15 cellular contexts compared by ENCODE assay signal in the genomic region with DNA sequence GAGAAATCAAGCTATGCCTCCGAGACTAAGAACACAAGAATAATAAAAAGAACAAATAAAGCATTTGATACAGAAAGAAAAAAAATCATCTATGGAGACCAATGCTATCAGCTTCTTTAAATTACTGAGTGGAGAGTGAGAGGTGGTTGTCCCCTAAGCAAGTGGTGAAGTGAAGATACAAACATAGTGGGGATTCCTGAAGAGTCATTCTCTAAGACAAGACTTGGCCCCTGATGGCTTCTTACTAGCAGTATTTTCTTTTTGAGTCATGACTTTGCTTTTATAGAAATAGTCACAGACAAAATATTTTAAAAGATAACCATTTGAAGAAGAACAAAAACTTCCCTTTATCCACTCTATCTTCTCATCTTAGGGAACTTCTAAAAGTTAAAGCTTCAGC.
DNase-seq lines count a peak whose midpoint lies in the region; ATAC-seq, FAIRE-seq and TF ChIP-seq lines count a peak whose summit lies in the region.
"Had no signal": no experiment of that assay in that cellular context is flagged by ENCODE, and none has a peak within 500 bp of the region (broad histone marks: within the 10 kb centered on the region; RNA-seq: fewer than 3 reads in every experiment).

No MANE protein-coding gene starts in this region.

- H3K4me1 ChIP-seq in thyroid gland: no peaks in the 10 kb centered on the region
- H3K4me1 ChIP-seq: BLaER1, right atrium auricular region had no signal

- WGBS in thyroid gland, 2 donors: 84 to 89% methylated on average over 1 of the region's 1 CpG

- ATAC-seq in GM19351 (IDR thresholded peaks at IDR 0.05; ENCODE audit: unreplicated experiment) (peak; percentile 77), HG03432 (IDR thresholded peaks at IDR 0.05; ENCODE audit: unreplicated experiment) (peak; percentile 75), HG03457 (IDR thresholded peaks at IDR 0.05; ENCODE audit: unreplicated experiment) (no peak)
- ATAC-seq: naive thymus-derived CD4-positive, alpha-beta T cell had no signal

- H3K9me3 ChIP-seq in thyroid gland: no peaks in the 10 kb centered on the region

- TF ChIP-seq CTCF in foreskin fibroblast (IDR thresholded peaks at IDR 0.05; ENCODE audit: low read depth, low read length): no peak
- TF ChIP-seq CTCF in thyroid gland (IDR thresholded peaks at IDR 0.05): no peak

- H3K36me3 ChIP-seq in thyroid gland: no peaks in the 10 kb centered on the region
- H3K36me3 ChIP-seq: BLaER1, right atrium auricular region had no signal

- intact Hi-C loops in thyroid gland (cut with DNase I): no loop called here

- no peaks in the 10 kb centered on the region for H3K27me3 ChIP-seq in thyroid gland
- H3K27me3 ChIP-seq: BLaER1, right atrium auricular region had no signal

- H3K4me3 ChIP-seq in foreskin fibroblast (ENCODE audit: low read depth in 1 of 2, low read length in 2 of 2): no peak overlapping the region
- no peak overlapping the region for H3K4me3 ChIP-seq in thyroid gland (replicated peaks in 1 of 3)
- H3K4me3 ChIP-seq: BLaER1, right atrium auricular region had no signal

- DNase-seq in ELR (ENCODE audit: low read depth): peak; percentile 39
- peak; percentile 33 to 66 for DNase-seq in foreskin fibroblast
- DNase-seq in activated CD4-positive, CD25-positive, alpha-beta regulatory T cell (lab: John Stamatoyannopoulos, UW): no peak
- no peak for DNase-seq in thyroid gland
- no peak for DNase-seq in RCC 7860 (ENCODE audit: low spot score)
- DNase-seq: activated T-cell treated with anti-CD3 and anti-CD28 coated beads, Interleukin-2, amount 50 U/mL, for 1 hour; head of caudate nucleus; naive thymus-derived CD4-positive, alpha-beta T cell; NCI-H187 treated with DMSO at 0.1 percent for 48 hours had no signal

- FAIRE-seq in RCC 7860 (lab: Jason Lieb, UNC): no peak

- no peak for TF ChIP-seq POLR2A in thyroid gland (IDR thresholded peaks at IDR 0.05)

- no peak overlapping the region for H3K27ac ChIP-seq in thyroid gland
- H3K27ac ChIP-seq: BLaER1, KMS-11, right atrium auricular region had no signal

Comparison
In these comparisons a context has a peak if more than half of its experiments do, and no peak if none do; other contexts are left out.
1. DNase-seq: peak in ELR (single experiment) and foreskin fibroblast (2 of 2); none in activated CD4-positive, CD25-positive, alpha-beta regulatory T cell (0 of 4), thyroid gland (0 of 2) and RCC 7860 (single experiment).